In the genomic region with DNA sequence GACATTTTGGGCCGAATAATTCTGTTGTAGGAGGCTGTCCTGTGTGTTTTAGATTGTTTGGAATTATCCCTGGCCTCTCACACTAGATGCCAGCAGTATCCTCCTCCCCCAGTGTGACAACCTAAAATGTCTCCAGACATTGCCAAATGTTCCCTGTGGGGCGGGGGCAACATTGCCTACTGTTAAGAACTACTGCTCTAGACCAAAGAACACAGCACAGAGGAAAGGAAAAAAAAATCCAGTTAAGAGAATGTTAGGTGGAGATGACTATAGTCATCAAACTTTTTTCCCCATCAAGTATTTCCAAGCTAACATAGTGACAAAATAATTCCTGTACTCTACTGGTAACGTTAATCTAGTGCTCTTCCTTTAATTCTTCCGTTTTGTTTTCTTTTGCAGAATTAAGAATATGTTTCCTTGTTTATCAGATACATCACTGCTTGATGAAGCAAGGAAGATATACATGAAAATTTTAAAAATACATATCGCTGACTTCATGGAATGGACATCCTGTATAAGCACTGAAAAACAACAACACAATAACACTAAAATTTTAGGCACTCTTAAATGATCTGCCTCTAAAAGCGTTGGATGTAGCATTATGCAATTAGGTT, we compare ENCODE assay signal across 8 cellular contexts. TPM values are rescaled to one million over a fixed set of nuclear protein-coding genes. Genes with fewer than 3 reads are reported as not detected.
A peak's percentile ranks its signal among the peaks of the same experiment; 100 is the strongest.
DNase-seq lines count a peak whose midpoint lies in the region; TF ChIP-seq lines count a peak whose summit lies in the region.

No MANE protein-coding gene starts in this region.

- H3K27ac ChIP-seq in OCI-LY3 (ENCODE audit: low read length) (peak overlapping the region; percentile 96), endodermal cell (ENCODE audit: low read depth, low read length) (no peak overlapping the region), smooth muscle cell (ENCODE audit: low read depth) (no peak overlapping the region)

- H3K27me3 ChIP-seq in OCI-LY3 (ENCODE audit: low read depth, low read length) (no peaks in the 10 kb centered on the region), endodermal cell (ENCODE audit: control insufficient read depth, insufficient read depth, low read length, poor library complexity, severe bottlenecking) (no peaks in the 10 kb centered on the region), smooth muscle cell (ENCODE audit: low read depth) (no peaks in the 10 kb centered on the region)

- H3K9me3 ChIP-seq in OCI-LY3 (ENCODE audit: insufficient read depth, low read length) (no peaks in the 10 kb centered on the region), endodermal cell (ENCODE audit: control insufficient read depth, low read length) (no peaks in the 10 kb centered on the region), smooth muscle cell (replicated peaks; ENCODE audit: low read depth) (no peaks in the 10 kb centered on the region)

- H3K79me2 ChIP-seq in OCI-LY3 (ENCODE audit: low read length) (peaks cover 70% of the 10 kb centered on the region), smooth muscle cell (ENCODE audit: low read depth) (peaks cover 39% of the 10 kb centered on the region)

- H3K36me3 Mint-ChIP-seq in endodermal cell (ENCODE audit: low read depth) = peaks cover 41% of the 10 kb centered on the region

- peaks cover 38% of the 10 kb centered on the region for H3K36me3 ChIP-seq in OCI-LY3 (replicated peaks; ENCODE audit: low read depth, low read length)
- H3K36me3 ChIP-seq in endodermal cell (ENCODE audit: control insufficient read depth, insufficient read depth, low read length) = peaks cover 43% of the 10 kb centered on the region
- no peaks in the 10 kb centered on the region for H3K36me3 ChIP-seq in smooth muscle cell (ENCODE audit: low read depth)

- peak overlapping the region; percentile 16 for H3K27ac Mint-ChIP-seq in endodermal cell

- peaks cover 52% of the 10 kb centered on the region for H3K4me1 Mint-ChIP-seq in endodermal cell

- WGBS in endodermal cell (ENCODE audit: insufficient coverage in 1 of 2, insufficient read length in 1 of 2), 2 experiments = 83 to 97% methylated on average over 1 to 5 of the region's 6 CpGs
- 91% methylated on average over 6 of the region's 6 CpGs for WGBS in smooth muscle cell (ENCODE audit: low lambda C conversion rate)

- peak overlapping the region; percentile 28 for H3K4me3 Mint-ChIP-seq in endodermal cell

- H2AFZ ChIP-seq in OCI-LY3 (ENCODE audit: low read depth, low read length) (no peak overlapping the region), smooth muscle cell (ENCODE audit: low read depth) (no peak overlapping the region)

- DNase-seq in NCI-H524 (lab: John Stamatoyannopoulos, UW) = peak; percentile 21 to 44
- no peak for DNase-seq in NCI-H524 treated with DMSO at 0.1 percent for 48 hours (lab: John Stamatoyannopoulos, UW)
- DNase-seq in endodermal cell = no peak
- DNase-seq in smooth muscle cell (lab: John Stamatoyannopoulos, UW; ENCODE audit: unreplicated experiment) = no peak
- no peak for DNase-seq in globus pallidus (ENCODE audit: low spot score)
- no peak for DNase-seq in T-helper 9 cell
- DNase-seq in cerebellum (ENCODE audit: low spot score) = no peak

- H3K4me1 ChIP-seq in OCI-LY3 (ENCODE audit: low read length) = peaks cover 47% of the 10 kb centered on the region
- H3K4me1 ChIP-seq in endodermal cell (ENCODE audit: control insufficient read depth, insufficient read depth, low read length) = peaks cover 11% of the 10 kb centered on the region
- peaks cover 48% of the 10 kb centered on the region for H3K4me1 ChIP-seq in smooth muscle cell (ENCODE audit: low read depth)

- H4K20me1 ChIP-seq in OCI-LY3 (ENCODE audit: insufficient read depth, low read length) = peaks cover 17% of the 10 kb centered on the region; the same call in 1 of the 2 replicates
- peaks cover 24% of the 10 kb centered on the region for H4K20me1 ChIP-seq in smooth muscle cell (ENCODE audit: low read depth)

- no peaks in the 10 kb centered on the region for H3K9me3 Mint-ChIP-seq in endodermal cell

- H3K4me2 ChIP-seq in OCI-LY3 (ENCODE audit: low read length) = peak overlapping the region; percentile 97
- no peak overlapping the region for H3K4me2 ChIP-seq in smooth muscle cell

- H3F3A ChIP-seq in smooth muscle cell (ENCODE audit: low read depth) = peaks cover 24% of the 10 kb centered on the region

- no peak for TF ChIP-seq CTCF in OCI-LY3 (IDR thresholded peaks at IDR 0.05; ENCODE audit: low read depth, low read length)
- no peak for TF ChIP-seq CTCF in endodermal cell (conservative IDR thresholded peaks at IDR 0.05)
- no peak for TF ChIP-seq CTCF in smooth muscle cell (IDR thresholded peaks at IDR 0.05; ENCODE audit: borderline replicate concordance, insufficient read depth, poor library complexity, severe bottlenecking)

- H3K9ac ChIP-seq in OCI-LY3 (ENCODE audit: low read length) (peak overlapping the region; percentile 99), endodermal cell (ENCODE audit: extremely low read depth, low read length, poor library complexity, severe bottlenecking) (no peak overlapping the region), smooth muscle cell (ENCODE audit: low read depth) (no peak overlapping the region)

- H3K27me3 Mint-ChIP-seq in endodermal cell (ENCODE audit: insufficient read depth) = peaks cover 16% of the 10 kb centered on the region

- peak overlapping the region; percentile 97 for H3K4me3 ChIP-seq in OCI-LY3 (ENCODE audit: low read length)
- peak overlapping the region; percentile 99 for H3K4me3 ChIP-seq in endodermal cell (ENCODE audit: low read length)
- peak overlapping the region; percentile 87 for H3K4me3 ChIP-seq in smooth muscle cell

RNA-seq across cellular contexts. Expression of a gene that starts 3.6 kb away (rescaled TPM):
- total RNA-seq in endodermal cell (10 to 100 TPM; 40.1 to 63.9 TPM), smooth muscle cell (17.4 and 17.7 TPM in 2 replicates), cerebellum (64.6 TPM)
- 52.2 TPM for polyA plus RNA-seq in endodermal cell (2013, experiment 1 of 2)
- 53.2 TPM for polyA plus RNA-seq in endodermal cell (2013, experiment 2 of 2)
- polyA plus RNA-seq in smooth muscle cell = 2.4 and 3.0 TPM in 2 replicates

RNA-seq across cellular contexts. Expression of a gene that starts 24.8 kb away (rescaled TPM):
- total RNA-seq in endodermal cell (1 to 10 TPM; 5.4 to 7.2 TPM), smooth muscle cell (0.31 and 1.5 TPM in 2 replicates), cerebellum (23.0 TPM)
- polyA plus RNA-seq in endodermal cell (2013, experiment 1 of 2) = 15.4 TPM
- 11.8 TPM for polyA plus RNA-seq in endodermal cell (2013, experiment 2 of 2)
- 0.82 and 1.2 TPM in 2 replicates for polyA plus RNA-seq in smooth muscle cell

Comparison
In these comparisons a context has a peak if more than half of its experiments do, and no peak if none do; other contexts are left out.
1. DNase-seq: peak in NCI-H524 (2 of 2); none in NCI-H524 treated with DMSO at 0.1 percent for 48 hours (single experiment), endodermal cell (single experiment), smooth muscle cell (single experiment), globus pallidus (single experiment), T-helper 9 cell (single experiment) and cerebellum (single experiment).
2. Peak in every context shown above with its lines, with median percentiles within 50 percentile points of each other: H3K4me3 ChIP-seq.